Comparison of ENCODE assay signal across 8 cellular contexts in genomic region chr1:84996846-84997666, GRCh38. TPM values are rescaled to one million over a fixed set of nuclear protein-coding genes. Genes with fewer than 3 reads are reported as not detected.
DNase-seq lines count a peak whose midpoint lies in the region; ATAC-seq and TF ChIP-seq lines count a peak whose summit lies in the region.

TSS of gene MCOLN2 (minus strand) at chr1:84997113. CDS start at chr1:84996872, 241 bp downstream.

- DNase-seq in DMS114 treated with DMSO at 0.1 percent for 48 hours (lab: John Stamatoyannopoulos, UW; ENCODE audit: unreplicated experiment), result peak; percentile 41
- DNase-seq in SK-N-DZ (ENCODE audit: low spot score), result peak; percentile 24
- no peak for DNase-seq in astrocyte of the cerebellum (ENCODE audit: low read depth)
- DNase-seq in iPS-NIHi11 (ENCODE audit: low spot score), result peak; percentile 84
- DNase-seq in stimulated activated CD4-positive, alpha-beta T cell treated with anti-CD3 and anti-CD28 coated beads, Interleukin-12 subunit alpha, Interleukin-12 subunit beta, amount 100 ng/mL, for 4 hours, result peak; percentile 46
- no peak for DNase-seq in NCI-H187 (lab: John Stamatoyannopoulos, UW)

- in situ Hi-C loops in astrocyte of the cerebellum (cut with HindIII; ENCODE audit: low sequenced_read_pairs), result no loop called here

- H3K4me3 ChIP-seq in astrocyte of the cerebellum (ENCODE audit: low read depth, low read length), result peak within 1 kb of the TSS; percentile 44

- no peak for TF ChIP-seq CTCF in astrocyte of the cerebellum (IDR thresholded peaks at IDR 0.05; ENCODE audit: low read depth, low read length, missing control alignments)

- peak; percentile 58 for ATAC-seq in GM19455 (IDR thresholded peaks at IDR 0.05; ENCODE audit: unreplicated experiment)
- peak; percentile 16 for ATAC-seq in HG03558 (IDR thresholded peaks at IDR 0.05; ENCODE audit: extremely low read depth, unreplicated experiment)

RNA-seq across cellular contexts. Expression of gene MCOLN2, which starts in this region (rescaled TPM):
- polyA plus RNA-seq in SK-N-DZ (2014; cell fraction: cytosol; rRNA removed), result not detected in 2 replicates
- polyA plus RNA-seq in SK-N-DZ (2014; cell fraction: nucleus; rRNA removed), result 0.24 and 0.27 TPM in 2 replicates

Comparison
In these comparisons a context has a peak if more than half of its experiments do, and no peak if none do; other contexts are left out.
1. DNase-seq: peak in DMS114 treated with DMSO at 0.1 percent for 48 hours (single experiment), SK-N-DZ (single experiment), iPS-NIHi11 (single experiment) and stimulated activated CD4-positive, alpha-beta T cell treated with anti-CD3 and anti-CD28 coated beads, Interleukin-12 subunit alpha, Interleukin-12 subunit beta, amount 100 ng/mL, for 4 hours (single experiment); none in astrocyte of the cerebellum (single experiment) and NCI-H187 (0 of 2).